ENCODE assay signal across 9 cellular contexts in the genomic region with DNA sequence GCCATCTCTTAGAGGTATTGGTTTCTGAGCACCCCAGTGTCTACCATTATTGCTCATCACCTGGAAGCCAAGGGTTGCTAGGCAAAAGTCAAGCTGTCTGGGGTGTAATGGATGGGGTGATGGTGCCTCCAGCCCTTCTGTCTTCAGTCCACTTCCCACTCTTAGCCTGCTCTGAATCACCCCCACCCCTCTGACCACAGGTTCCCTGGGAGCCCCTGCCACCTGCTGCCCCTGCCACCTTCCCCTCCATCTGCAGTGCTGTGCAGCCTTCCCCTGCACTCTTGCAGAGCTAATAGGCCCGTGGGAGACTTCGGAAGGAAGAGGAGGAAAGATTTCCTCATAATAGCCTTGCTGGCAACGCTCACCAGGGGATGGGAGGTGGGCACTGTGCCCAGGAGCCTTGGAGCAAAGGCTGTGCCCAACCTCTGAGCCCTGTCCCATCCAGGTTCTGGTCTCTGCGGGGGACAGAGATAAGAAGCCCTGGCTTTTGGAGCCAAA. TPM values are rescaled to one million over a fixed set of nuclear protein-coding genes. Genes with fewer than 3 reads are reported as not detected.
A peak's percentile ranks its signal among the peaks of the same experiment; 100 is the strongest.
DNase-seq lines count a peak whose midpoint lies in the region; ATAC-seq and TF ChIP-seq lines count a peak whose summit lies in the region.
"Had no signal": no experiment of that assay in that cellular context is flagged by ENCODE, and none has a peak within 500 bp of the region (broad histone marks: within the 10 kb centered on the region; RNA-seq: fewer than 3 reads in every experiment).

No MANE protein-coding gene starts in this region.

- TF ChIP-seq POLR2A in gastroesophageal sphincter (IDR thresholded peaks at IDR 0.05) = no peak

- H3K9me3 Mint-ChIP-seq in mesothelial cell of epicardium = no peaks in the 10 kb centered on the region
- peaks cover under 1% of the 10 kb centered on the region for H3K9me3 Mint-ChIP-seq in glutamatergic neuron (ENCODE audit: unreplicated experiment)

- H3K9me3 ChIP-seq in T-helper 17 cell (ENCODE audit: control insufficient read depth, low read length, poor library complexity, severe bottlenecking) (no peaks in the 10 kb centered on the region), gastroesophageal sphincter (no peaks in the 10 kb centered on the region), skeletal muscle tissue (ENCODE audit: control insufficient read depth in 3 of 3, low read length in 3 of 3) (no peaks in the 10 kb centered on the region)

- H3K27me3 Mint-ChIP-seq in T-helper 17 cell (no peaks in the 10 kb centered on the region), mesothelial cell of epicardium (ENCODE audit: low read depth) (no peaks in the 10 kb centered on the region), glutamatergic neuron (ENCODE audit: unreplicated experiment) (peaks cover 5% of the 10 kb centered on the region)

- H3K4me1 ChIP-seq in gastroesophageal sphincter (peaks cover 0 to 30% (median 21%) of the 10 kb centered on the region in 3 donors), skeletal muscle tissue (ENCODE audit: control insufficient read depth in 3 of 3, insufficient read depth in 3 of 3, low read length in 3 of 3) (peaks cover 15 to 22% (median 17%) of the 10 kb centered on the region in 3 donors)

- H3K27ac Mint-ChIP-seq in T-helper 17 cell (peak overlapping the region; percentile 79), mesothelial cell of epicardium (no peak overlapping the region), glutamatergic neuron (ENCODE audit: unreplicated experiment) (no peak overlapping the region)

- H3K4me3 Mint-ChIP-seq in T-helper 17 cell (peak overlapping the region; percentile 75), mesothelial cell of epicardium (no peak overlapping the region), glutamatergic neuron (ENCODE audit: unreplicated experiment) (no peak overlapping the region)

- H3K4me1 Mint-ChIP-seq in T-helper 17 cell = peaks cover 28% of the 10 kb centered on the region
- peaks cover 4% of the 10 kb centered on the region for H3K4me1 Mint-ChIP-seq in mesothelial cell of epicardium
- H3K4me1 Mint-ChIP-seq in glutamatergic neuron (ENCODE audit: low read depth, unreplicated experiment) = peaks cover 14% of the 10 kb centered on the region

- peak overlapping the region in 2 of 3 donors; percentile 3 to 74 for H3K9ac ChIP-seq in skeletal muscle tissue (ENCODE audit: low read depth in 1 of 3, low read length in 3 of 3)

- DNase-seq in T-helper 17 cell = no peak
- DNase-seq in NCI-H2227 (lab: John Stamatoyannopoulos, UW; ENCODE audit: unreplicated experiment) = no peak
- DNase-seq in mesothelial cell of epicardium (ENCODE audit: low spot score in 2 of 2, unreplicated experiment in 2 of 2) = no peak
- DNase-seq in glutamatergic neuron = no peak
- DNase-seq: stimulated activated CD4-positive, alpha-beta T cell treated with anti-CD3 and anti-CD28 coated beads, Interleukin-1b, Interleukin-23, amount 100 ng/mL, for 48 hours had no signal

- no peaks in the 10 kb centered on the region for H3K27me3 ChIP-seq in gastroesophageal sphincter
- H3K27me3 ChIP-seq in skeletal muscle tissue (ENCODE audit: control insufficient read depth in 3 of 3, insufficient read depth in 3 of 3, low read length in 3 of 3) = no peaks in the 10 kb centered on the region

- WGBS in gastroesophageal sphincter (ENCODE audit: low coverage in 1 of 2), 2 donors = 0% methylated on average over 1 of the region's 4 CpGs; no CpG with 5 or more reads in 1 of the 2 donors

- peak overlapping the region in 1 of 2 donors; percentile 57 for H3K4me3 ChIP-seq in gastroesophageal sphincter
- peak overlapping the region in 1 of 3 donors; percentile 31 for H3K4me3 ChIP-seq in skeletal muscle tissue (ENCODE audit: low read length in 3 of 3)

- H3K36me3 ChIP-seq in gastroesophageal sphincter (peaks cover 0 to 82% of the 10 kb centered on the region in 2 donors), skeletal muscle tissue (ENCODE audit: control insufficient read depth in 3 of 3, insufficient read depth in 3 of 3, low read length in 3 of 3) (peaks cover 48 to 60% (median 50%) of the 10 kb centered on the region in 3 donors)

- H3K27ac ChIP-seq in gastroesophageal sphincter (peak overlapping the region; percentile 26 to 87 (median 82)), skeletal muscle tissue (ENCODE audit: low read depth, low read length) (peak overlapping the region; percentile 45)

- peaks cover 11% of the 10 kb centered on the region for H3K36me3 Mint-ChIP-seq in T-helper 17 cell (ENCODE audit: low read depth)
- H3K36me3 Mint-ChIP-seq in mesothelial cell of epicardium = peaks cover 32% of the 10 kb centered on the region
- peaks cover 10% of the 10 kb centered on the region for H3K36me3 Mint-ChIP-seq in glutamatergic neuron (ENCODE audit: unreplicated experiment)

- ATAC-seq in GM19025 (IDR thresholded peaks at IDR 0.05; ENCODE audit: low read depth, unreplicated experiment) (peak; percentile 23), T-helper 17 cell (no peak), gastroesophageal sphincter (peak; percentile 23), GM19324 (IDR thresholded peaks at IDR 0.05; ENCODE audit: low FRiP score, unreplicated experiment) (no peak)

- no peak for TF ChIP-seq CTCF in gastroesophageal sphincter (IDR thresholded peaks at IDR 0.05)
- no peak for TF ChIP-seq CTCF in mesothelial cell of epicardium (IDR thresholded peaks at IDR 0.05; ENCODE audit: unreplicated experiment)
- no peak for TF ChIP-seq CTCF in glutamatergic neuron (IDR thresholded peaks at IDR 0.05; ENCODE audit: partially characterized antibody, unreplicated experiment)

- TF ChIP-seq EP300 in gastroesophageal sphincter (IDR thresholded peaks at IDR 0.05) = no peak

RNA-seq across cellular contexts. Expression of gene CAPN2, which starts 35.5 kb away (rescaled TPM):
- total RNA-seq in T-helper 17 cell = 100 to 1,000 TPM; 218 to 220 TPM
- 100 to 1,000 TPM; 140 to 174 (median 149) TPM for total RNA-seq in gastroesophageal sphincter
- 78.8 TPM for total RNA-seq in skeletal muscle tissue
- 136 to 151 TPM (median 146 TPM) in 3 replicates for total RNA-seq in mesothelial cell of epicardium
- total RNA-seq in glutamatergic neuron (ENCODE audit: unreplicated experiment) = 25.6 TPM

Comparison
In these comparisons a context has a peak if more than half of its experiments do, and no peak if none do; other contexts are left out.
1. ATAC-seq: peak in GM19025 (single experiment) and gastroesophageal sphincter (single experiment); none in T-helper 17 cell (single experiment) and GM19324 (single experiment).